ENCODE assay signal across 1 cellular context in genomic region chr19:862529-863304, GRCh38.
TF ChIP-seq lines count a peak whose summit lies in the region.

No MANE protein-coding gene starts in this region.

TF ChIP-seq in K562, 482 proteins besides CTCF, POLR2A, EP300 and RAD21 (continued from another document and continues in another):
- no peak for TF ChIP-seq ELK3 (CRISPR knock-in tag; IDR thresholded peaks at IDR 0.05)
- TF ChIP-seq AFF4 (CRISPR knock-in tag; IDR thresholded peaks at IDR 0.05), result no peak
- TF ChIP-seq HOMEZ (CRISPR knock-in tag; IDR thresholded peaks at IDR 0.05), result no peak
- TF ChIP-seq PBX2 (CRISPR knock-in tag; IDR thresholded peaks at IDR 0.05; ENCODE audit: low read depth), result no peak
- no peak for TF ChIP-seq PBX2 (tag; conservative IDR thresholded peaks at IDR 0.05; ENCODE audit: low read depth)
- no peak for TF ChIP-seq ZNF707 (CRISPR knock-in tag; conservative IDR thresholded peaks at IDR 0.05)
- no peak for TF ChIP-seq ZNF398 (CRISPR knock-in tag; IDR thresholded peaks at IDR 0.05)
- no peak for TF ChIP-seq TCF3 (CRISPR knock-in tag; IDR thresholded peaks at IDR 0.05)
- TF ChIP-seq CREB5 (CRISPR knock-in tag; IDR thresholded peaks at IDR 0.05), result no peak
- TF ChIP-seq RBM17 (IDR thresholded peaks at IDR 0.05; ENCODE audit: borderline replicate concordance, low read depth, low read length), result no peak
- no peak for TF ChIP-seq ZNF280B (CRISPR knock-in tag; IDR thresholded peaks at IDR 0.05)
- TF ChIP-seq EGR1 (conservative IDR thresholded peaks at IDR 0.05), result peak; percentile 97
- no peak for TF ChIP-seq ZKSCAN1 (IDR thresholded peaks at IDR 0.05; ENCODE audit: low read depth, low read length)
- TF ChIP-seq POLR2AphosphoS5 (IDR thresholded peaks at IDR 0.05; ENCODE audit: control insufficient read depth, insufficient read depth, low read depth, low read length), result peak; percentile 27; the same call in 1 of the 2 replicates
- no peak for TF ChIP-seq PHTF2 (CRISPR knock-in tag; IDR thresholded peaks at IDR 0.05)
- TF ChIP-seq BRF2 (IDR thresholded peaks at IDR 0.05; ENCODE audit: borderline replicate concordance, insufficient read depth, insufficient read length), result no peak
- TF ChIP-seq MECOM (CRISPR knock-in tag; IDR thresholded peaks at IDR 0.05), result no peak
- no peak for TF ChIP-seq ARID2 (IDR thresholded peaks at IDR 0.05)
- TF ChIP-seq CREM (IDR thresholded peaks at IDR 0.05; ENCODE audit: low read depth), result no peak; the same call in 1 of the 2 replicates
- TF ChIP-seq TEAD4 (IDR thresholded peaks at IDR 0.05; ENCODE audit: low read length), result no peak
- TF ChIP-seq TEAD4 (CRISPR knock-in tag; IDR thresholded peaks at IDR 0.05; ENCODE audit: borderline replicate concordance), result no peak
- peak; percentile 77 for TF ChIP-seq RAD51 (IDR thresholded peaks at IDR 0.05; ENCODE audit: borderline replicate concordance, low read depth)
- TF ChIP-seq SRSF3 (IDR thresholded peaks at IDR 0.05; ENCODE audit: insufficient read depth, low read length), result no peak
- no peak for TF ChIP-seq CTBP1 (IDR thresholded peaks at IDR 0.05; ENCODE audit: borderline replicate concordance)
- no peak for TF ChIP-seq BRD4 (IDR thresholded peaks at IDR 0.05)
- no peak for TF ChIP-seq PHF21A (IDR thresholded peaks at IDR 0.05; ENCODE audit: borderline replicate concordance, low read depth)
- TF ChIP-seq ZNF12 (CRISPR knock-in tag; IDR thresholded peaks at IDR 0.05), result no peak
- 0 out of 2 replicates have a peak, but pooled peaks have one; percentile 53 for TF ChIP-seq SMARCA5 (IDR thresholded peaks at IDR 0.05)
- TF ChIP-seq MBD1 (CRISPR knock-in tag; IDR thresholded peaks at IDR 0.05), result no peak
- TF ChIP-seq RERE (CRISPR knock-in tag; IDR thresholded peaks at IDR 0.05; ENCODE audit: borderline replicate concordance), result no peak
- no peak for TF ChIP-seq SREBF2 (CRISPR knock-in tag; IDR thresholded peaks at IDR 0.05)
- no peak for TF ChIP-seq PTRF (tag; IDR thresholded peaks at IDR 0.05)
- TF ChIP-seq ARID1B (IDR thresholded peaks at IDR 0.05), result no peak
